1 cellular context compared by ENCODE assay signal in the genomic region with DNA sequence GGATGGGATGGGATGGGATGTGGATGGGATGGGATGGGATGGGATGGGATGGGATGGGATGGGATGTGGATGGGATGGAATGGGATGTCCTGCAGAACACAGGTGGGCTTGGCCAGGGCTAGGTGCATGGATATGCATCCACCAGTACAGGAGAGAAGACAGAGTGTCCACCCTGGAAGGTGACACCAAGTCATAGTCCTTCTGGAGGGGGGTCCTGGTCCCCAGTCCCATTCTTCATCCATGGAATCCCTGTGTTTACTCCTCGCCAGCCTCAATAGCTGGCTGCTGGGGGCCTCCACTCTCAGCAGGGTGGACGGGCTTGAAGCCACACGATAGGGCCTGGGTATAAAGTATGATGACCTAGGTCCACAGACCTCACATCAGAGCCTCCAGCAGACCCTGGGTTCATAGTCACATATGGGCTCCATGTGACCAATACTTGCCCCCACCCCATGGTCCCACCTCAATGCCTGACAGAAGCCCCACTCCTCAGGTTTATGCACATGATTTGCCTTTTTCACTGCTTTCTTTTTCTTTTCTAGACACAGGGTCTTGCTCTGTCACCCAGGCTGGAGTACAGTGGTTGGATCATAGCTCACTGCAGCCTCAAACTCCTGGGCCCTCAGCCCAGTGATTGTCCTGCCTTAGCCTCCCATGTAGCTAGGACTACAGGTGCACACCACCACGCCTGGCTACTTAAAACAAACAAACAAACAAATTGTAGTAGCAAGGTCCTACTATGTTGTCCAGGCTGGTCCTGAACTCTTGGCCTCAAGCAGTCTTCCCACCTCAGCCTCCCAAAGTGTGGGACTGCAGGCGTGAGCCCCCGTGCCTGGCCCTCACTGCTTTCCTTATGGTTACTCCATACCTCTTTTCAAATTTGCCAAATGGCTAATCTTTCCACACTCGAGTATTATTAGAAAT.
TF ChIP-seq lines count a peak whose summit lies in the region.

No MANE protein-coding gene starts in this region.

TF ChIP-seq in A549, 52 proteins besides CTCF, POLR2A, EP300 and RAD21 (continued from another document):
- TF ChIP-seq FOSB (CRISPR knock-in tag; IDR thresholded peaks at IDR 0.05): no peak
- TF ChIP-seq CHD4 (IDR thresholded peaks at IDR 0.05; ENCODE audit: borderline replicate concordance): no peak
- TF ChIP-seq, protein P1, sequence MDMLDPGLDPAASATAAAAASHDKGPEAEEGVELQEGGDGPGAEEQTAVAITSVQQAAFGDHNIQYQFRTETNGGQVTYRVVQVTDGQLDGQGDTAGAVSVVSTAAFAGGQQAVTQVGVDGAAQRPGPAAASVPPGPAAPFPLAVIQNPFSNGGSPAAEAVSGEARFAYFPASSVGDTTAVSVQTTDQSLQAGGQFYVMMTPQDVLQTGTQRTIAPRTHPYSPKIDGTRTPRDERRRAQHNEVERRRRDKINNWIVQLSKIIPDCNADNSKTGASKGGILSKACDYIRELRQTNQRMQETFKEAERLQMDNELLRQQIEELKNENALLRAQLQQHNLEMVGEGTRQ (IDR thresholded peaks at IDR 0.05): no peak
- no peak for TF ChIP-seq ZFP36 (IDR thresholded peaks at IDR 0.05; ENCODE audit: borderline replicate concordance, partially characterized antibody)
- TF ChIP-seq HOXB13 (CRISPR knock-in tag; IDR thresholded peaks at IDR 0.05; ENCODE audit: low read depth): no peak
- no peak for TF ChIP-seq ESRRA (IDR thresholded peaks at IDR 0.05; ENCODE audit: borderline replicate concordance, low read length)
- no peak for TF ChIP-seq ZNF302 (CRISPR knock-in tag; IDR thresholded peaks at IDR 0.05)
- no peak for TF ChIP-seq NR3C1 (IDR thresholded peaks at IDR 0.05)
- TF ChIP-seq POLR2AphosphoS2 (conservative IDR thresholded peaks at IDR 0.05; ENCODE audit: low read length): no peak
- TF ChIP-seq TP53 (CRISPR knock-in tag; IDR thresholded peaks at IDR 0.05): no peak
TF ChIP-seq in A549: peak in this region for 0.
